ENCODE assay signal across 29 cellular contexts in genomic region chr9:28007097-28007817, GRCh38.
"Had no signal": no experiment of that assay in that cellular context is flagged by ENCODE, and none has a peak within 500 bp of the region (broad histone marks: within the 10 kb centered on the region; RNA-seq: fewer than 3 reads in every experiment).

No MANE protein-coding gene starts in this region.

- H3K9me3 ChIP-seq: left lung, lower lobe of right lung, neutrophil, ovary, right atrium auricular region, tibial nerve, upper lobe of left lung, vagina had no signal

- H3K9me3 Mint-ChIP-seq: stimulated activated memory B cell treated with anti-CD40 and anti-IgM and Interleukin-4, amounts not matched to agents 10 μg/mL and 1 μg/mL and 100 μg/mL, for 72 hours; stimulated activated naive CD8-positive, alpha-beta T cell treated with anti-CD3 and anti-CD28 coated beads, Interleukin-15, amount 100 ng/mL, for 72 hours had no signal

- H3K27me3 ChIP-seq: left lung, neutrophil, ovary, right atrium auricular region, right lobe of liver, tibial nerve, upper lobe of left lung, vagina had no signal

- DNase-seq: hypothalamus; immature natural killer cell; kidney; left colon; left lung; lower lobe of right lung; mammary epithelial cell; mesenchymal stem cell; naive thymus-derived CD8-positive, alpha-beta T cell; occipital lobe; ovary; right lobe of liver; stimulated activated CD4-positive, alpha-beta T cell treated with anti-CD3 and anti-CD28 coated beads, Interleukin-1b, Interleukin-23, amount 100 ng/mL, for 48 hours; stimulated activated CD4-positive, alpha-beta T cell treated with anti-CD3 and anti-CD28 coated beads, Interleukin-2, amount 100 ng/mL, for 48 hours; stimulated activated CD4-positive, alpha-beta T cell treated with anti-CD3 and anti-CD28 coated beads, Interleukin-4, amount 100 ng/mL, for 4 hours; stimulated activated CD8-positive, alpha-beta memory T cell treated with anti-CD3 and anti-CD28 coated beads, Interleukin-4, amount 100 ng/mL, for 48 hours; stimulated activated naive CD4-positive, alpha-beta T cell treated with Interleukin-2 at 50 U/mL for 16 hours; stimulated activated naive CD8-positive, alpha-beta T cell treated with anti-CD3 and anti-CD28 coated beads, Interleukin-15, amount 100 ng/mL, for 72 hours; substantia nigra; upper lobe of left lung had no signal

- H3K4me3 ChIP-seq: left lung, lower lobe of right lung, ovary, right atrium auricular region, right lobe of liver, smooth muscle cell, tibial nerve, upper lobe of left lung, vagina had no signal

- H3K36me3 Mint-ChIP-seq: naive thymus-derived CD8-positive, alpha-beta T cell; stimulated activated memory B cell treated with anti-CD40 and anti-IgM and Interleukin-4, amounts not matched to agents 10 μg/mL and 1 μg/mL and 100 μg/mL, for 72 hours had no signal

- ATAC-seq: left colon; left lung; lower lobe of right lung; naive thymus-derived CD8-positive, alpha-beta T cell; right lobe of liver; stimulated activated memory B cell treated with anti-CD40 and anti-IgM and Interleukin-4, amounts not matched to agents 10 μg/mL and 1 μg/mL and 100 μg/mL, for 72 hours; stimulated activated naive CD8-positive, alpha-beta T cell treated with anti-CD3 and anti-CD28 coated beads, Interleukin-15, amount 100 ng/mL, for 72 hours had no signal

- H3K36me3 ChIP-seq: left lung, lower lobe of right lung, neutrophil, ovary, right atrium auricular region, right lobe of liver, tibial nerve, upper lobe of left lung, vagina had no signal

- H3K4me2 ChIP-seq: smooth muscle cell had no signal

- H3K4me3 Mint-ChIP-seq: immature natural killer cell; naive thymus-derived CD8-positive, alpha-beta T cell; nephron; neural crest cell; stimulated activated memory B cell treated with anti-CD40 and anti-IgM and Interleukin-4, amounts not matched to agents 10 μg/mL and 1 μg/mL and 100 μg/mL, for 72 hours; stimulated activated naive CD8-positive, alpha-beta T cell treated with anti-CD3 and anti-CD28 coated beads, Interleukin-15, amount 100 ng/mL, for 72 hours had no signal

- H3K27ac Mint-ChIP-seq: immature natural killer cell; naive thymus-derived CD8-positive, alpha-beta T cell; nephron; progenitor cell of endocrine pancreas; stimulated activated memory B cell treated with anti-CD40 and anti-IgM and Interleukin-4, amounts not matched to agents 10 μg/mL and 1 μg/mL and 100 μg/mL, for 72 hours; stimulated activated naive CD8-positive, alpha-beta T cell treated with anti-CD3 and anti-CD28 coated beads, Interleukin-15, amount 100 ng/mL, for 72 hours had no signal

- H3K27ac ChIP-seq: left lung, lower lobe of right lung, neutrophil, ovary, right atrium auricular region, right lobe of liver, tibial nerve, upper lobe of left lung, vagina had no signal

- H3K4me1 Mint-ChIP-seq: immature natural killer cell; naive thymus-derived CD8-positive, alpha-beta T cell; neural crest cell; stimulated activated memory B cell treated with anti-CD40 and anti-IgM and Interleukin-4, amounts not matched to agents 10 μg/mL and 1 μg/mL and 100 μg/mL, for 72 hours; stimulated activated naive CD8-positive, alpha-beta T cell treated with anti-CD3 and anti-CD28 coated beads, Interleukin-15, amount 100 ng/mL, for 72 hours had no signal

- H3K27me3 Mint-ChIP-seq: naive thymus-derived CD8-positive, alpha-beta T cell; progenitor cell of endocrine pancreas; stimulated activated memory B cell treated with anti-CD40 and anti-IgM and Interleukin-4, amounts not matched to agents 10 μg/mL and 1 μg/mL and 100 μg/mL, for 72 hours; stimulated activated naive CD8-positive, alpha-beta T cell treated with anti-CD3 and anti-CD28 coated beads, Interleukin-15, amount 100 ng/mL, for 72 hours had no signal

- H3K4me1 ChIP-seq: left lung, lower lobe of right lung, right atrium auricular region, right lobe of liver, tibial nerve, upper lobe of left lung, vagina had no signal
